1 cellular context compared by ENCODE assay signal in genomic region chr1:40974945-40975344, GRCh38.
TF ChIP-seq lines count a peak whose summit lies in the region.

No MANE protein-coding gene starts in this region.

TF ChIP-seq in K562, 482 proteins besides CTCF, POLR2A, EP300 and RAD21 (continued from another document and continues in another):
- TF ChIP-seq ZBTB40 (IDR thresholded peaks at IDR 0.05) (no peak), ZBTB40 (CRISPR knock-in tag; IDR thresholded peaks at IDR 0.05) (no peak), KLF6 (CRISPR knock-in tag; IDR thresholded peaks at IDR 0.05; ENCODE audit: borderline replicate concordance) (peak; percentile 84; the same call in 1 of the 2 replicates), ZNF431 (CRISPR knock-in tag; IDR thresholded peaks at IDR 0.05) (no peak), SMARCE1 (IDR thresholded peaks at IDR 0.05) (peak; percentile 98), SAFB (IDR thresholded peaks at IDR 0.05; ENCODE audit: borderline replicate concordance, low read depth, low read length) (no peak), ESRRA (IDR thresholded peaks at IDR 0.05; ENCODE audit: borderline replicate concordance, low read depth) (peak; percentile 91; the same call in 1 of the 2 replicates), NCOA1 (IDR thresholded peaks at IDR 0.05; ENCODE audit: low read depth) (peak; percentile 69; the same call in 1 of the 2 replicates), ID3 (CRISPR knock-in tag; IDR thresholded peaks at IDR 0.05) (no peak), ID3 (tag; IDR thresholded peaks at IDR 0.05) (peak; percentile 70), HEY1 (CRISPR knock-in tag; IDR thresholded peaks at IDR 0.05; ENCODE audit: borderline replicate concordance) (peak; percentile 57; the same call in 1 of the 2 replicates), TAF15 (IDR thresholded peaks at IDR 0.05; ENCODE audit: low read depth, low read length) (no peak), IFI16 (CRISPR knock-in tag; IDR thresholded peaks at IDR 0.05) (no peak), PBX2 (CRISPR knock-in tag; IDR thresholded peaks at IDR 0.05; ENCODE audit: low read depth) (no peak), PBX2 (tag; conservative IDR thresholded peaks at IDR 0.05; ENCODE audit: low read depth) (0 out of 2 replicates have a peak, but pooled peaks have one; percentile 14), DMBX1 (CRISPR knock-in tag; IDR thresholded peaks at IDR 0.05; ENCODE audit: borderline replicate concordance) (peak; percentile 71; the same call in 1 of the 2 replicates), TRIM24 (IDR thresholded peaks at IDR 0.05) (peak; percentile 67 to 82), ZNF184 (CRISPR knock-in tag; IDR thresholded peaks at IDR 0.05) (no peak), HNRNPH1 (optimal IDR thresholded peaks at IDR 0.05; ENCODE audit: low read depth, low read length) (no peak), ZNF212 (CRISPR knock-in tag; IDR thresholded peaks at IDR 0.05) (no peak), RBM25 (IDR thresholded peaks at IDR 0.05; ENCODE audit: low read depth, low read length, severe bottlenecking) (no peak), ZNF143 (CRISPR knock-in tag; IDR thresholded peaks at IDR 0.05) (no peak), SMARCC2 (IDR thresholded peaks at IDR 0.05; ENCODE audit: low read depth) (peak; percentile 88; the same call in 1 of the 2 replicates), SMARCA5 (IDR thresholded peaks at IDR 0.05) (no peak), ZNF280B (CRISPR knock-in tag; IDR thresholded peaks at IDR 0.05) (no peak), MTA1 (IDR thresholded peaks at IDR 0.05; ENCODE audit: borderline replicate concordance) (peak; percentile 90; the same call in 1 of the 2 replicates), ZBTB2 (IDR thresholded peaks at IDR 0.05) (peak; percentile 48; the same call in 1 of the 2 replicates), ZNF277 (CRISPR knock-in tag; IDR thresholded peaks at IDR 0.05; ENCODE audit: borderline replicate concordance) (no peak), COPS2 (conservative IDR thresholded peaks at IDR 0.05) (no peak), NR2C1 (IDR thresholded peaks at IDR 0.05) (no peak), NR2C1 (tag; IDR thresholded peaks at IDR 0.05) (peak; percentile 71; the same call in 1 of the 2 replicates), MBD1 (CRISPR knock-in tag; IDR thresholded peaks at IDR 0.05) (no peak), AFF4 (CRISPR knock-in tag; IDR thresholded peaks at IDR 0.05) (no peak), NCOA6 (IDR thresholded peaks at IDR 0.05) (no peak), MEF2D (tag; conservative IDR thresholded peaks at IDR 0.05; ENCODE audit: low read depth) (peak; percentile 82), KDM1A (IDR thresholded peaks at IDR 0.05) (peak; percentile 100), SMARCA4 (IDR thresholded peaks at IDR 0.05) (peak; percentile 96), HMGN3 (IDR thresholded peaks at IDR 0.05; ENCODE audit: borderline replicate concordance, extremely low read depth, insufficient read length, low read depth, low read length) (peak; percentile 74), CC2D1A (IDR thresholded peaks at IDR 0.05) (peak; percentile 46; the same call in 1 of the 2 replicates), MEF2A (IDR thresholded peaks at IDR 0.05; ENCODE audit: control insufficient read depth, low read depth, low read length) (no peak), NCOR1 (IDR thresholded peaks at IDR 0.05) (peak; percentile 86), NFE2 (IDR thresholded peaks at IDR 0.05; ENCODE audit: low read depth) (peak; percentile 80)
